Comparison of ENCODE assay signal across 8 cellular contexts in the genomic region with DNA sequence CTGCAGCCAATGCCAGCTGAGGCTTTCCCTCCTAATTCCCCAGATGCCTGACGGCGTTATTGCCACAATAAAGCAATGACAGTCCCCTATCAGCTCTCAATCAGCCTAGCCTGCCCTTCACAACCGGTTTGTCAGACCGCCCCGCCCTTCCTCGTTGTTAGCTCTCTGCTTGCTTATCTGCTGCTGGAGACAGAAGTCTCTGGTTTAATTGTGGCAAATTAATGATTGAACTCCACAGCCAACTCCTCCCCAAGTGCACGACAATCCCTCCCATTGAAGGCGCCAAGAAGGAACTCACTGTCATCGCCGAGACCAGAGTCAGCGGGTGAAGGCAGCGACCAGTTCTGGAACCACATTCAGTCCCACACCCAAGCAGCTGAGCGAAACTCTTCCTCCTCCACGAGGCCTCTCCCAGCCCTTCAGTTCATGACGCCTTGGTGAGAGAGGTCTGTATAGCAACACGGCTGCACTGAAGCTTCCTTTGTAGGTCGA.
DNase-seq lines count a peak whose midpoint lies in the region; ATAC-seq and TF ChIP-seq lines count a peak whose summit lies in the region.

No MANE protein-coding gene starts in this region.

- TF ChIP-seq CTCF in upper lobe of right lung (IDR thresholded peaks at IDR 0.05) (no peak), GM10266 (IDR thresholded peaks at IDR 0.05; ENCODE audit: control insufficient read depth, insufficient read depth, low read depth, missing control alignments) (no peak), MCF 10A (IDR thresholded peaks at IDR 0.05; ENCODE audit: unreplicated experiment) (no peak)

- no TSS peak for BruUV-seq in MCF 10A (replicated peaks; lab: Mats Ljungman, UMichigan)

- peaks cover 35% of the 10 kb centered on the region for H3K4me1 Mint-ChIP-seq in MCF 10A (ENCODE audit: insufficient read depth, unreplicated experiment)

- CTCF ChIA-PET in MCF 10A (lab: Yijun Ruan, JAX): interaction anchor here (0.6 kb wide), 1 partner anchor 27 kb away, joined by 3 read pairs; no protein-coding TSS in a partner anchor

- peak; percentile 12 for TF ChIP-seq POLR2A in GM18951 (IDR thresholded peaks at IDR 0.05; ENCODE audit: extremely low read depth, insufficient read depth, insufficient read length)

- no peak overlapping the region for H3K27ac ChIP-seq in right cardiac atrium (ENCODE audit: low read length)
- H3K27ac ChIP-seq in upper lobe of right lung: no peak overlapping the region

- H3K4me1 ChIP-seq in right cardiac atrium (ENCODE audit: control insufficient read depth, insufficient read depth, low read length) (no peaks in the 10 kb centered on the region), upper lobe of right lung (no peaks in the 10 kb centered on the region)

- no peaks in the 10 kb centered on the region for H3K9me3 ChIP-seq in right cardiac atrium (ENCODE audit: control insufficient read depth, low read length)
- no peaks in the 10 kb centered on the region for H3K9me3 ChIP-seq in upper lobe of right lung

- no peaks in the 10 kb centered on the region for H3K36me3 ChIP-seq in upper lobe of right lung

- no peaks in the 10 kb centered on the region for H3K9me3 Mint-ChIP-seq in MCF 10A (ENCODE audit: unreplicated experiment)

- H3K36me3 Mint-ChIP-seq in MCF 10A (ENCODE audit: insufficient read depth, unreplicated experiment): peaks cover 3% of the 10 kb centered on the region

- no peak overlapping the region for H3K4me3 Mint-ChIP-seq in MCF 10A (ENCODE audit: unreplicated experiment)

- H3K27me3 Mint-ChIP-seq in MCF 10A (ENCODE audit: insufficient read depth, unreplicated experiment): no peaks in the 10 kb centered on the region

- no peaks in the 10 kb centered on the region for H3K27me3 ChIP-seq in right cardiac atrium (ENCODE audit: control insufficient read depth, insufficient read depth)
- H3K27me3 ChIP-seq in upper lobe of right lung: peaks cover 14% of the 10 kb centered on the region

- 8% methylated on average over 17 of the region's 17 CpGs for WGBS in right cardiac atrium

- DNase-seq in T-helper 22 cell (ENCODE audit: low read depth) (peak; percentile 52), right cardiac atrium (peak; percentile 28 to 65 (median 54)), upper lobe of right lung (no peak), GM10266 (ENCODE audit: extremely low spot score) (no peak), MCF 10A (ENCODE audit: unreplicated experiment) (no peak)

- ATAC-seq in HG03159 (IDR thresholded peaks at IDR 0.05; ENCODE audit: unreplicated experiment): peak; percentile 63
- peak; percentile 57 to 62 for ATAC-seq in right cardiac atrium
- ATAC-seq in upper lobe of right lung: peak; percentile 51
- ATAC-seq in GM21360 (IDR thresholded peaks at IDR 0.05; ENCODE audit: unreplicated experiment): no peak

- H3K4me3 ChIP-seq in right cardiac atrium (ENCODE audit: low read length) (no peak overlapping the region), upper lobe of right lung (no peak overlapping the region)

- in situ Hi-C loops in GM18951 (cut with MboI; ENCODE audit: low sequenced_read_pairs, unreplicated experiment): no loop called here

- intact Hi-C loops in right cardiac atrium (cut with DNase I) (no loop called here), upper lobe of right lung (cut with DNase I) (no loop called here), MCF 10A (cut with micrococcal nuclease) (no loop called here)

- POLR2A ChIA-PET in MCF 10A (lab: Yijun Ruan, JAX): interaction anchor here (0.6 to 1.5 kb wide), 4 partner anchors 15 to 945 kb away, joined by 3 to 5 read pairs (median 3); no protein-coding TSS in a partner anchor

- H3K27ac Mint-ChIP-seq in MCF 10A (ENCODE audit: low read depth, unreplicated experiment): no peak overlapping the region

Comparison
In these comparisons a context has a peak if more than half of its experiments do, and no peak if none do; other contexts are left out.
1. DNase-seq: peak in T-helper 22 cell (single experiment) and right cardiac atrium (3 of 3); none in upper lobe of right lung (single experiment), GM10266 (single experiment) and MCF 10A (single experiment).